8 cellular contexts compared by ENCODE assay signal in genomic region chr12:56188116-56188785, GRCh38. TPM values are rescaled to one million over a fixed set of nuclear protein-coding genes. Genes with fewer than 3 reads are reported as not detected.
A peak's percentile ranks its signal among the peaks of the same experiment; 100 is the strongest.
DNase-seq lines count a peak whose midpoint lies in the region; ATAC-seq lines count a peak whose summit lies in the region.

No MANE protein-coding gene starts in this region.

- no peak for ATAC-seq in activated naive CD4-positive, alpha-beta T cell treated with anti-CD3 and anti-CD28 coated beads, Interleukin-2, amount 50 U/mL, for 72 hours
- ATAC-seq in HG02981 (IDR thresholded peaks at IDR 0.05; ENCODE audit: unreplicated experiment) (no peak), HG03280 (IDR thresholded peaks at IDR 0.05; ENCODE audit: unreplicated experiment) (no peak)

- no peaks in the 10 kb centered on the region for H3K27me3 ChIP-seq in subcutaneous abdominal adipose tissue (ENCODE audit: control insufficient read depth in 5 of 5, insufficient read depth in 4 of 5, low read length in 5 of 5)

- no peaks in the 10 kb centered on the region for H3K9me3 ChIP-seq in subcutaneous abdominal adipose tissue (ENCODE audit: control insufficient read depth in 5 of 5, low read length in 5 of 5)

- H3K9me3 Mint-ChIP-seq in activated naive CD4-positive, alpha-beta T cell treated with anti-CD3 and anti-CD28 coated beads, Interleukin-2, amount 10 ng/mL, durations not matched to agents 7 days and 5 days = no peaks in the 10 kb centered on the region
- H3K9me3 Mint-ChIP-seq in activated naive CD4-positive, alpha-beta T cell treated with anti-CD3 and anti-CD28 coated beads, Interleukin-2, amount 50 U/mL, for 72 hours = peaks cover 0 to 3% of the 10 kb centered on the region in 2 donors

- peak overlapping the region; percentile 65 for H3K27ac ChIP-seq in subcutaneous abdominal adipose tissue (ENCODE audit: low read depth, low read length)

- peaks cover 39% of the 10 kb centered on the region for H3K36me3 Mint-ChIP-seq in activated naive CD4-positive, alpha-beta T cell treated with anti-CD3 and anti-CD28 coated beads, Interleukin-2, amount 10 ng/mL, durations not matched to agents 7 days and 5 days
- H3K36me3 Mint-ChIP-seq in activated naive CD4-positive, alpha-beta T cell treated with anti-CD3 and anti-CD28 coated beads, Interleukin-2, amount 50 U/mL, for 72 hours = peaks cover 24 to 25% of the 10 kb centered on the region in 2 donors

- H3K36me3 ChIP-seq in subcutaneous abdominal adipose tissue (ENCODE audit: control insufficient read depth in 5 of 5, insufficient read depth in 5 of 5, low read length in 5 of 5) = peaks cover 13 to 30% (median 25%) of the 10 kb centered on the region in 5 donors

- peak overlapping the region; percentile 68 to 86 (median 78) for H3K4me3 ChIP-seq in subcutaneous abdominal adipose tissue (ENCODE audit: low read depth in 1 of 5, low read length in 5 of 5)

- peaks cover 52% of the 10 kb centered on the region for H3K4me1 Mint-ChIP-seq in activated naive CD4-positive, alpha-beta T cell treated with anti-CD3 and anti-CD28 coated beads, Interleukin-2, amount 10 ng/mL, durations not matched to agents 7 days and 5 days

- peak overlapping the region; percentile 94 for H3K4me3 Mint-ChIP-seq in activated naive CD4-positive, alpha-beta T cell treated with anti-CD3 and anti-CD28 coated beads, Interleukin-2, amount 10 ng/mL, durations not matched to agents 7 days and 5 days

- peak overlapping the region; percentile 88 for H3K27ac Mint-ChIP-seq in activated naive CD4-positive, alpha-beta T cell treated with anti-CD3 and anti-CD28 coated beads, Interleukin-2, amount 10 ng/mL, durations not matched to agents 7 days and 5 days
- H3K27ac Mint-ChIP-seq in activated naive CD4-positive, alpha-beta T cell treated with anti-CD3 and anti-CD28 coated beads, Interleukin-2, amount 50 U/mL, for 72 hours = peak overlapping the region; percentile 64 to 95

- H3K9ac ChIP-seq in subcutaneous abdominal adipose tissue (ENCODE audit: low read length in 5 of 5) = peak overlapping the region; percentile 69 to 91 (median 78)

- peak; percentile 27 for DNase-seq in activated naive CD4-positive, alpha-beta T cell treated with anti-CD3 and anti-CD28 coated beads, Interleukin-2, amount 10 ng/mL, durations not matched to agents 7 days and 5 days
- no peak for DNase-seq in activated naive CD4-positive, alpha-beta T cell (lab: John Stamatoyannopoulos, UW)
- no peak for DNase-seq in activated naive CD4-positive, alpha-beta T cell treated with anti-CD3 and anti-CD28 coated beads, Interleukin-2, amount 50 U/mL, for 72 hours (ENCODE audit: low spot score in 2 of 2)
- DNase-seq in islet precursor cell (peak; percentile 69), ureter (ENCODE audit: low spot score) (no peak)

- CTCF ChIA-PET in activated naive CD4-positive, alpha-beta T cell treated with anti-CD3 and anti-CD28 coated beads, Interleukin-2, amount 10 ng/mL, durations not matched to agents 7 days and 5 days (lab: Charles Lee) = interaction anchor here (0.8 to 6.5 kb wide), 14 partner anchors 10 to 449 kb away, joined by 3 to 87 read pairs (median 8); partner anchors contain the start of genes ANKRD52, ESYT1, MYL6 and RNF41

- peaks cover 10 to 46% (median 38%) of the 10 kb centered on the region in 5 donors for H3K4me1 ChIP-seq in subcutaneous abdominal adipose tissue (ENCODE audit: control insufficient read depth in 5 of 5, insufficient read depth in 5 of 5, low read length in 5 of 5)

- H3K27me3 Mint-ChIP-seq in activated naive CD4-positive, alpha-beta T cell treated with anti-CD3 and anti-CD28 coated beads, Interleukin-2, amount 10 ng/mL, durations not matched to agents 7 days and 5 days = peaks cover 7% of the 10 kb centered on the region

RNA-seq across cellular contexts. Expression of gene SMARCC2, which starts 1.0 kb away (rescaled TPM):
- total RNA-seq in activated naive CD4-positive, alpha-beta T cell treated with anti-CD3 and anti-CD28 coated beads, Interleukin-2, amount 50 U/mL, for 72 hours = 100 to 1,000 TPM; 101 to 123 TPM
- 142 TPM for total RNA-seq in ureter

RNA-seq across cellular contexts. Expression of gene MYL6, which starts 30.1 kb away (rescaled TPM):
- total RNA-seq in activated naive CD4-positive, alpha-beta T cell treated with anti-CD3 and anti-CD28 coated beads, Interleukin-2, amount 50 U/mL, for 72 hours = 1,000 to 10,000 TPM; 1,014 to 1,193 TPM
- 1,884 TPM for total RNA-seq in ureter

RNA-seq across cellular contexts. Expression of gene RNF41, which starts 33.5 kb away (rescaled TPM):
- total RNA-seq in activated naive CD4-positive, alpha-beta T cell treated with anti-CD3 and anti-CD28 coated beads, Interleukin-2, amount 50 U/mL, for 72 hours = 10 to 100 TPM; 33.4 to 39.0 TPM
- total RNA-seq in ureter = 48.8 TPM

RNA-seq across cellular contexts. Expression of gene MYL6B, which starts 35.9 kb away (rescaled TPM):
- total RNA-seq in activated naive CD4-positive, alpha-beta T cell treated with anti-CD3 and anti-CD28 coated beads, Interleukin-2, amount 50 U/mL, for 72 hours = 100 to 1,000 TPM in 1 of 2 donors, 10 to 100 TPM in 1; 99.7 to 112 TPM
- 37.8 TPM for total RNA-seq in ureter

RNA-seq across cellular contexts. Expression of gene NABP2, which starts 35.9 kb away (rescaled TPM):
- 10 to 100 TPM; 60.7 to 90.5 TPM for total RNA-seq in activated naive CD4-positive, alpha-beta T cell treated with anti-CD3 and anti-CD28 coated beads, Interleukin-2, amount 50 U/mL, for 72 hours
- total RNA-seq in ureter = 27.9 TPM

Comparison
In these comparisons a context has a peak if more than half of its experiments do, and no peak if none do; other contexts are left out.
1. DNase-seq: peak in activated naive CD4-positive, alpha-beta T cell treated with anti-CD3 and anti-CD28 coated beads, Interleukin-2, amount 10 ng/mL, durations not matched to agents 7 days and 5 days (single experiment) and islet precursor cell (single experiment); none in activated naive CD4-positive, alpha-beta T cell (0 of 4), activated naive CD4-positive, alpha-beta T cell treated with anti-CD3 and anti-CD28 coated beads, Interleukin-2, amount 50 U/mL, for 72 hours (0 of 2) and ureter (single experiment).